ENCODE assay signal across 2 cellular contexts in the genomic region with DNA sequence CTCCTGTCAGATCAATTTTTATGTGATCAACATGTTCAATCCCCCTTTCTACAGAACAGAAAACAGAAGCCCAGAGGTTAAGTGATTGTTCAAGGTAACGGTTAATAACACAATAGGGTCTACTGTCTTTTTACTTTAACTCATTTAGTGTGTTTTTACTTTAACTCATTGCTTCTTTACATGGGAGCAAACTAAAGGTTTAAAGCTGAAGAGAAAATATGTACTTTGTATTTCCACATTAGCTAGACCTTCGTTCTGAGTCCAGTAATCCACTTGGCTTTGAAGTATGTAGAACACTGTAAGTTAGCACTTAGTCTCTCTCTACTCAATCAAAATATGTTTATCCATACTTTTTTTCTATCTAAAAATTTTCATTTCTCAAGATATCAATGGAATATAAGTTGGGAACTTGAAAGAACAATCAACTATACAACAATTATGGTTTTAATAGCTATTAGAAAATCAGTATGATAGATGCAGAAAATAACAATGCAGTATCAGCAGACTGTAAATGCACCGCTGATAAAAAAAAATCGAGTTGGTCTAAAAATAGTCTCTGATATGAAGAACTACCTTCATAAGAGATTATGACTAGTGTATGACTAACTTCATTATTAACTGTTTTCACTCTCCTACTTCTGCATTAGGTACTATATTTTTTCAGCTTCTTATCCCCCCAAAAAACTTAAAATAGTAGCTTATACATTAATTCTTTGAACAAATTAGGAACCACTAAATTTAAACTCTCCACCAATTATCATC.
TF ChIP-seq lines count a peak whose summit lies in the region.

No MANE protein-coding gene starts in this region.

TF ChIP-seq in GM23338, 12 proteins besides CTCF, POLR2A, EP300 and RAD21:
- no peak for TF ChIP-seq EZH2phosphoT487 (IDR thresholded peaks at IDR 0.05; ENCODE audit: unreplicated experiment)
- TF ChIP-seq STAT1 (IDR thresholded peaks at IDR 0.05; ENCODE audit: unreplicated experiment) = no peak
- TF ChIP-seq ZNF331 (CRISPR knock-in tag; IDR thresholded peaks at IDR 0.05; ENCODE audit: low read depth) = no peak
- no peak for TF ChIP-seq EZH2 (IDR thresholded peaks at IDR 0.05; ENCODE audit: low read depth, unreplicated experiment)

TF ChIP-seq in liver, 16 proteins besides CTCF, POLR2A, EP300 and RAD21:
- peak in 1 of 2 donors; percentile 25 for TF ChIP-seq RXRA (IDR thresholded peaks at IDR 0.05)
- TF ChIP-seq NR2F2 (IDR thresholded peaks at IDR 0.05) = no peak
- no peak for TF ChIP-seq TAF1 (conservative IDR thresholded peaks at IDR 0.05)
- TF ChIP-seq, protein P1, sequence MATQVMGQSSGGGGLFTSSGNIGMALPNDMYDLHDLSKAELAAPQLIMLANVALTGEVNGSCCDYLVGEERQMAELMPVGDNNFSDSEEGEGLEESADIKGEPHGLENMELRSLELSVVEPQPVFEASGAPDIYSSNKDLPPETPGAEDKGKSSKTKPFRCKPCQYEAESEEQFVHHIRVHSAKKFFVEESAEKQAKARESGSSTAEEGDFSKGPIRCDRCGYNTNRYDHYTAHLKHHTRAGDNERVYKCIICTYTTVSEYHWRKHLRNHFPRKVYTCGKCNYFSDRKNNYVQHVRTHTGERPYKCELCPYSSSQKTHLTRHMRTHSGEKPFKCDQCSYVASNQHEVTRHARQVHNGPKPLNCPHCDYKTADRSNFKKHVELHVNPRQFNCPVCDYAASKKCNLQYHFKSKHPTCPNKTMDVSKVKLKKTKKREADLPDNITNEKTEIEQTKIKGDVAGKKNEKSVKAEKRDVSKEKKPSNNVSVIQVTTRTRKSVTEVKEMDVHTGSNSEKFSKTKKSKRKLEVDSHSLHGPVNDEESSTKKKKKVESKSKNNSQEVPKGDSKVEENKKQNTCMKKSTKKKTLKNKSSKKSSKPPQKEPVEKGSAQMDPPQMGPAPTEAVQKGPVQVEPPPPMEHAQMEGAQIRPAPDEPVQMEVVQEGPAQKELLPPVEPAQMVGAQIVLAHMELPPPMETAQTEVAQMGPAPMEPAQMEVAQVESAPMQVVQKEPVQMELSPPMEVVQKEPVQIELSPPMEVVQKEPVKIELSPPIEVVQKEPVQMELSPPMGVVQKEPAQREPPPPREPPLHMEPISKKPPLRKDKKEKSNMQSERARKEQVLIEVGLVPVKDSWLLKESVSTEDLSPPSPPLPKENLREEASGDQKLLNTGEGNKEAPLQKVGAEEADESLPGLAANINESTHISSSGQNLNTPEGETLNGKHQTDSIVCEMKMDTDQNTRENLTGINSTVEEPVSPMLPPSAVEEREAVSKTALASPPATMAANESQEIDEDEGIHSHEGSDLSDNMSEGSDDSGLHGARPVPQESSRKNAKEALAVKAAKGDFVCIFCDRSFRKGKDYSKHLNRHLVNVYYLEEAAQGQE (IDR thresholded peaks at IDR 0.05) = no peak
- peak; percentile 69 for TF ChIP-seq HNF4G (IDR thresholded peaks at IDR 0.05)
- TF ChIP-seq JUND (IDR thresholded peaks at IDR 0.05) = peak in 1 of 2 donors; percentile 21
- no peak for TF ChIP-seq FOXA2 (IDR thresholded peaks at IDR 0.05)
- peak; percentile 97 to 100 for TF ChIP-seq HNF4A (conservative IDR thresholded peaks at IDR 0.05)
- TF ChIP-seq SP1 (IDR thresholded peaks at IDR 0.05) = peak; percentile 60
- no peak for TF ChIP-seq GABPA (IDR thresholded peaks at IDR 0.05 in 1 of 2, conservative IDR thresholded peaks at IDR 0.05 in 1 of 2)
TF ChIP-seq in liver: peak in this region for 5.
